Comparison of ENCODE assay signal across 8 cellular contexts in the genomic region with DNA sequence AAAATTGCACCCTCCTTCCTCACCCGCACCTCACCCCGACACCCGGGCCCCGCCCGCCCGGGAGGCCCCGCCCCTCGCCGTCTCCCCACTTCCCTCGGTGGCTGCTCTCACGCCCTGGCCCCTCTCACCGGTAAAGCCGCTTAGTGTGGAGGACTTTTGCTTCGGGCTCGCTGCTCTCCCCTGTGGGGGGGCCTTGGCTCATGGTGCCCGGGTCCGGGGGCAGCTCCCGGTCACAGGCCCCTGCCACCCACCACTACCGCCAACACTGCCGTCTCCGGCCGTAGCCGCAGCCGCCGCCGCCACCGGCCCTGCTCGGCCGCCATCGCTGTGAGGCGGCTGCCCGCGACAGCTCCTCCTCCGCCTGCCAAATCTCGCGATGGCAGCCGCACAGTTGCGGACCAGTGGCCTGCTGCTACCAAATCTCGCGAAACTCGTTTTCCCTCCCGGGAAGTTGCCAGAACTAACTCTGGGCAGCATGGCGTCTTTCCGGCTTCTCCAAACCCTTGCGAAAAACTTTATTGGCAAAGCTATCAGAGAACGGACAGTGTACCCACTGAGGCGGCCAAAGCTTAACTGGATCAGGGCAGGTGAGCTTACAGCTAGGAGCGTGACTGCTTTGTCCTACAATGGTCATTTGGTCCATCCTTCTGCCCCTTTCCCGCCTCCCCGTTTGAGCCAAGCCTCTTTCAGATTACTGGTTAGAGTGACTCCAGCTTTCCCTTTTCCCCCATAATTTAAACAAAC. TPM values are rescaled to one million over a fixed set of nuclear protein-coding genes. Genes with fewer than 3 reads are reported as not detected.
A peak's percentile ranks its signal among the peaks of the same experiment; 100 is the strongest.
DNase-seq lines count a peak whose midpoint lies in the region; ATAC-seq and TF ChIP-seq lines count a peak whose summit lies in the region.

A gene with protein sequence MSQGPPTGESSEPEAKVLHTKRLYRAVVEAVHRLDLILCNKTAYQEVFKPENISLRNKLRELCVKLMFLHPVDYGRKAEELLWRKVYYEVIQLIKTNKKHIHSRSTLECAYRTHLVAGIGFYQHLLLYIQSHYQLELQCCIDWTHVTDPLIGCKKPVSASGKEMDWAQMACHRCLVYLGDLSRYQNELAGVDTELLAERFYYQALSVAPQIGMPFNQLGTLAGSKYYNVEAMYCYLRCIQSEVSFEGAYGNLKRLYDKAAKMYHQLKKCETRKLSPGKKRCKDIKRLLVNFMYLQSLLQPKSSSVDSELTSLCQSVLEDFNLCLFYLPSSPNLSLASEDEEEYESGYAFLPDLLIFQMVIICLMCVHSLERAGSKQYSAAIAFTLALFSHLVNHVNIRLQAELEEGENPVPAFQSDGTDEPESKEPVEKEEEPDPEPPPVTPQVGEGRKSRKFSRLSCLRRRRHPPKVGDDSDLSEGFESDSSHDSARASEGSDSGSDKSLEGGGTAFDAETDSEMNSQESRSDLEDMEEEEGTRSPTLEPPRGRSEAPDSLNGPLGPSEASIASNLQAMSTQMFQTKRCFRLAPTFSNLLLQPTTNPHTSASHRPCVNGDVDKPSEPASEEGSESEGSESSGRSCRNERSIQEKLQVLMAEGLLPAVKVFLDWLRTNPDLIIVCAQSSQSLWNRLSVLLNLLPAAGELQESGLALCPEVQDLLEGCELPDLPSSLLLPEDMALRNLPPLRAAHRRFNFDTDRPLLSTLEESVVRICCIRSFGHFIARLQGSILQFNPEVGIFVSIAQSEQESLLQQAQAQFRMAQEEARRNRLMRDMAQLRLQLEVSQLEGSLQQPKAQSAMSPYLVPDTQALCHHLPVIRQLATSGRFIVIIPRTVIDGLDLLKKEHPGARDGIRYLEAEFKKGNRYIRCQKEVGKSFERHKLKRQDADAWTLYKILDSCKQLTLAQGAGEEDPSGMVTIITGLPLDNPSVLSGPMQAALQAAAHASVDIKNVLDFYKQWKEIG (minus strand): TSS at position 347 of the 744 bp plus-strand sequence. CDS start 145 bp downstream, at position 202.

- H3K27me3 Mint-ChIP-seq in activated T-helper 17 cell treated with anti-CD3 and anti-CD28 coated beads, Interleukin-2, amount 50 U/mL, for 72 hours = no peaks in the 10 kb centered on the region
- no peaks in the 10 kb centered on the region for H3K27me3 Mint-ChIP-seq in naive thymus-derived CD8-positive, alpha-beta T cell

- peak within 1 kb of the TSS; percentile 72 for H2AFZ ChIP-seq in fibroblast of lung (ENCODE audit: low read length)

- peak within 1 kb of the TSS; percentile 87 for H3K9ac ChIP-seq in fibroblast of lung (ENCODE audit: insufficient read depth, low read length)

- CTCF ChIA-PET in RWPE1 (lab: Yijun Ruan, JAX) = interaction anchor here (0.6 to 1.9 kb wide), 3 partner anchors 37 to 275 kb away, joined by 3 to 7 read pairs (median 3); no protein-coding TSS in a partner anchor

- peaks cover 23% of the 10 kb centered on the region for H3K4me1 Mint-ChIP-seq in activated T-helper 17 cell treated with anti-CD3 and anti-CD28 coated beads, Interleukin-2, amount 50 U/mL, for 72 hours
- H3K4me1 Mint-ChIP-seq in naive thymus-derived CD8-positive, alpha-beta T cell = peaks cover 28 to 50% (median 47%) of the 10 kb centered on the region in 4 donors

- H3K4me2 ChIP-seq in fibroblast of lung (ENCODE audit: extremely low read depth, insufficient read depth, low read length) = peak within 1 kb of the TSS; percentile 98

- H3K4me3 ChIP-seq in LNCaP clone FGC (ENCODE audit: low read depth, low read length) (peak within 1 kb of the TSS; percentile 74), fibroblast of lung (replicated peaks in 1 of 4; ENCODE audit: control extremely low read depth in 1 of 4, insufficient read depth in 1 of 4, low read depth in 3 of 4, low read length in 4 of 4) (peak within 1 kb of the TSS; percentile 58 to 98 (median 91))

- H3K27me3 ChIP-seq in fibroblast of lung (ENCODE audit: control insufficient read depth, insufficient read depth, low read length) = no peaks in the 10 kb centered on the region

- H3K4me3 Mint-ChIP-seq in activated T-helper 17 cell treated with anti-CD3 and anti-CD28 coated beads, Interleukin-2, amount 50 U/mL, for 72 hours = peak within 1 kb of the TSS; percentile 100
- H3K4me3 Mint-ChIP-seq in naive thymus-derived CD8-positive, alpha-beta T cell = peak within 1 kb of the TSS; percentile 93 to 100 (median 97)

- H3K36me3 ChIP-seq in fibroblast of lung (ENCODE audit: control insufficient read depth, insufficient read depth, low read length) = peaks cover 13% of the 10 kb centered on the region

- peak; percentile 99 for DNase-seq in Daoy (ENCODE audit: low read depth)
- peak; percentile 84 for DNase-seq in GOT3 (lab: John Stamatoyannopoulos, UW)
- DNase-seq in LNCaP clone FGC (ENCODE audit: low read depth) = peak; percentile 98
- peak; percentile 92 for DNase-seq in RWPE1 (ENCODE audit: low spot score)
- DNase-seq in fibroblast of lung (ENCODE audit: low read depth in 2 of 2) = peak; percentile 98 to 99
- peak; percentile 91 to 98 (median 96) for DNase-seq in naive thymus-derived CD8-positive, alpha-beta T cell
- DNase-seq in stimulated activated naive CD4-positive, alpha-beta T cell (lab: John Stamatoyannopoulos, UW) = peak; percentile 91 to 97 (median 94)

- peaks cover 38% of the 10 kb centered on the region for H3K79me2 ChIP-seq in fibroblast of lung (ENCODE audit: control insufficient read depth, insufficient read depth, low read length)

- peak within 1 kb of the TSS; percentile 98 for H3K27ac Mint-ChIP-seq in activated T-helper 17 cell treated with anti-CD3 and anti-CD28 coated beads, Interleukin-2, amount 50 U/mL, for 72 hours
- peak within 1 kb of the TSS; percentile 92 to 98 (median 96) for H3K27ac Mint-ChIP-seq in naive thymus-derived CD8-positive, alpha-beta T cell

- H3K9me3 Mint-ChIP-seq in activated T-helper 17 cell treated with anti-CD3 and anti-CD28 coated beads, Interleukin-2, amount 50 U/mL, for 72 hours = no peaks in the 10 kb centered on the region
- no peaks in the 10 kb centered on the region for H3K9me3 Mint-ChIP-seq in naive thymus-derived CD8-positive, alpha-beta T cell

- H4K20me1 ChIP-seq in fibroblast of lung (ENCODE audit: control insufficient read depth, extremely low read depth, insufficient read depth, low read length) = peaks cover 2% of the 10 kb centered on the region

- TF ChIP-seq CTCF in LNCaP clone FGC (IDR thresholded peaks at IDR 0.05; ENCODE audit: control insufficient read depth, extremely low read depth, insufficient read depth) (no peak), RWPE1 (conservative IDR thresholded peaks at IDR 0.05; ENCODE audit: low read depth) (no peak), fibroblast of lung (conservative IDR thresholded peaks at IDR 0.05 in 1 of 2, IDR thresholded peaks at IDR 0.05 in 1 of 2; ENCODE audit: low read depth in 1 of 2, low read length in 2 of 2) (no peak)

- H3K9me3 ChIP-seq in fibroblast of lung (ENCODE audit: control insufficient read depth, insufficient read depth, low read depth, low read length) = no peaks in the 10 kb centered on the region

- H3K4me1 ChIP-seq in fibroblast of lung (ENCODE audit: control insufficient read depth, extremely low read depth, insufficient read depth, low read length) = peaks cover 5% of the 10 kb centered on the region

- POLR2A ChIA-PET in RWPE1 (lab: Yijun Ruan, JAX; ENCODE audit: low non-redundant PET) = interaction anchor here (1.3 kb wide), 1 partner anchor 10 kb away, joined by 3 read pairs; no protein-coding TSS in a partner anchor
- POLR2A ChIA-PET in naive thymus-derived CD8-positive, alpha-beta T cell (lab: Charles Lee) = interaction anchor here (0.6 to 3.2 kb wide), 21 partner anchors 9 to 1009 kb away, joined by 3 to 21 read pairs (median 4); a partner anchor contains a TSS

- H3K36me3 Mint-ChIP-seq in activated T-helper 17 cell treated with anti-CD3 and anti-CD28 coated beads, Interleukin-2, amount 50 U/mL, for 72 hours (ENCODE audit: low read depth) = peaks cover 78% of the 10 kb centered on the region
- H3K36me3 Mint-ChIP-seq in naive thymus-derived CD8-positive, alpha-beta T cell = peaks cover 0 to 15% (median 3%) of the 10 kb centered on the region in 3 donors

- peak within 1 kb of the TSS; percentile 88 for H3K27ac ChIP-seq in RWPE1
- H3K27ac ChIP-seq in fibroblast of lung (ENCODE audit: insufficient read depth, low read length) = peak within 1 kb of the TSS; percentile 68

- ATAC-seq in activated T-helper 17 cell treated with anti-CD3 and anti-CD28 coated beads, Interleukin-2, amount 50 U/mL, for 72 hours (replicated peaks) = peak; percentile 89
- peak; percentile 94 to 95 for ATAC-seq in naive thymus-derived CD8-positive, alpha-beta T cell

RNA-seq across cellular contexts. Expression of the gene that starts here (rescaled TPM):
- total RNA-seq in Daoy (2014; rRNA removed; shearing (Covaris generic)) = 59.9 and 61.0 TPM in 2 replicates
- total RNA-seq in activated T-helper 17 cell treated with anti-CD3 and anti-CD28 coated beads, Interleukin-2, amount 50 U/mL, for 72 hours = 10 to 100 TPM; 75.7 to 93.7 TPM
- total RNA-seq in fibroblast of lung = 47.3 and 65.9 TPM in 2 replicates
- polyA plus RNA-seq in fibroblast of lung = 18.6 and 21.6 TPM in 2 replicates
- 31.6 and 34.8 TPM in 2 replicates for polyA plus RNA-seq in fibroblast of lung (2012)
- 48.8 and 65.7 TPM in 2 replicates for polyA minus RNA-seq in fibroblast of lung (ENCODE audit: low replicate concordance)
- 10 to 100 TPM; 66.7 to 68.9 TPM for total RNA-seq in naive thymus-derived CD8-positive, alpha-beta T cell
- polyA plus RNA-seq in naive thymus-derived CD8-positive, alpha-beta T cell = 10 to 100 TPM in 2 of 3 donors, 1 to 10 TPM in 1; 9.5 to 28.4 (median 11.1) TPM

Comparison
In these comparisons a context has a peak if more than half of its experiments do, and no peak if none do; other contexts are left out.
1. Peak in every context shown above with its lines: DNase-seq, ATAC-seq, H3K4me3 ChIP-seq and H3K27ac ChIP-seq.